In the genomic region with DNA sequence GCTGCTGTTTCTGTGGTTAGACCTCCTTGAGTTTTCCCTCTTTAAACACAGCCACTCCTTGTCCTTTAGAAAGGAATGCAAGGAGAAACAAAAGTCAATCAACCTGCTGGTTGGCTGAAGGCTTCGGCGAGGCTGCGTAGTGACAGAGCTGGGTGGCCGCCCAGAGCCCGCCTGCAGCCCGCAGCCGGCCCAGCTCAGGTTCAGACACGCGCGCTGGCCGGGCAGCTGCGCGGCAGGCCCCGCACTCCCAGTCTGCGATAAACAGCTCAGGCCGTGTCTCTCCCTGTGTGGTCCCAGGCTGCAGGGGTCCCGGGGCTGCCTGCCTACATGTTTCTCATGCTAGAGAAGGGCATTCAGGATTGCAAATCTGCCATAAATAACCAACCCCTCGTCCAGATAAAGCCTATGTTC, we compare ENCODE assay signal across 10 cellular contexts.
DNase-seq lines count a peak whose midpoint lies in the region; ATAC-seq and TF ChIP-seq lines count a peak whose summit lies in the region.
"Had no signal": no experiment of that assay in that cellular context is flagged by ENCODE, and none has a peak within 500 bp of the region (broad histone marks: within the 10 kb centered on the region; RNA-seq: fewer than 3 reads in every experiment).

No MANE protein-coding gene starts in this region.

- intact Hi-C loops in prostate gland (cut with DNase I), result no loop called here
- intact Hi-C loops in naive thymus-derived CD4-positive, alpha-beta T cell (cut with micrococcal nuclease), result no loop called here

- H3K9me3 ChIP-seq in H9 (ENCODE audit: control insufficient read depth, low read depth, low read length), result no peaks in the 10 kb centered on the region
- no peaks in the 10 kb centered on the region for H3K9me3 ChIP-seq in prostate gland
- H3K9me3 ChIP-seq in naive thymus-derived CD4-positive, alpha-beta T cell (ENCODE audit: control insufficient read depth in 2 of 3, low read length in 3 of 3), result no peaks in the 10 kb centered on the region

- H3K18ac ChIP-seq in H9 (ENCODE audit: insufficient read length, low read depth, low read length), result no peak overlapping the region

- TF ChIP-seq POLR2A in prostate gland (IDR thresholded peaks at IDR 0.05), result no peak

- CTCF ChIA-PET in naive thymus-derived CD4-positive, alpha-beta T cell (lab: Charles Lee), result no interaction called here

- no peak overlapping the region for H2BK12ac ChIP-seq in H9 (ENCODE audit: insufficient read length, low read depth, low read length)

- no peak overlapping the region for H2BK120ac ChIP-seq in H9 (ENCODE audit: low read depth, low read length, poor library complexity, severe bottlenecking)

- H3K23ac ChIP-seq in H9 (ENCODE audit: insufficient read length, low read depth, low read length), result no peak overlapping the region

- H4K8ac ChIP-seq in H9 (replicated peaks; ENCODE audit: insufficient read length, low read depth, low read length), result no peak overlapping the region

- TF ChIP-seq CTCF in H9 (conservative IDR thresholded peaks at IDR 0.05), result no peak
- no peak for TF ChIP-seq CTCF in prostate gland (IDR thresholded peaks at IDR 0.05)

- H3K23me2 ChIP-seq in H9 (ENCODE audit: insufficient read length, low read depth, low read length, poor library complexity, severe bottlenecking), result no peaks in the 10 kb centered on the region

- H3K14ac ChIP-seq in H9 (ENCODE audit: insufficient read depth, low read length), result no peak overlapping the region

- H3K36me3 ChIP-seq in prostate gland, result no peaks in the 10 kb centered on the region
- H3K36me3 ChIP-seq in naive thymus-derived CD4-positive, alpha-beta T cell (ENCODE audit: control insufficient read depth in 2 of 3, insufficient read depth in 3 of 3, low read length in 3 of 3), result no peaks in the 10 kb centered on the region
- H3K36me3 ChIP-seq: BLaER1 had no signal

- no peak overlapping the region for H4K5ac ChIP-seq in H9 (ENCODE audit: insufficient read length, low read depth, low read length)

- DNase-seq in H9, result peak; percentile 78
- DNase-seq in astrocyte of the hippocampus (ENCODE audit: low read depth, low spot score), result peak; percentile 84
- peak; percentile 32 for DNase-seq in iris pigment epithelial cell (ENCODE audit: low read depth)
- peak; percentile 82 for DNase-seq in prostate gland (ENCODE audit: low spot score)
- no peak for DNase-seq in naive thymus-derived CD4-positive, alpha-beta T cell
- no peak for DNase-seq in NCI-H1105 treated with DMSO at 0.1 percent for 48 hours (lab: John Stamatoyannopoulos, UW)
- DNase-seq: MM.1S had no signal

- peaks cover 6 to 27% (median 6%) of the 10 kb centered on the region in 3 experiments; a peak in 6 of 7 replicates for H3K36me3 Mint-ChIP-seq in H9 (ENCODE audit: insufficient read depth in 1 of 3, low read depth in 3 of 3)
- H3K36me3 Mint-ChIP-seq in naive thymus-derived CD4-positive, alpha-beta T cell, result peaks cover 4 to 13% (median 7%) of the 10 kb centered on the region in 5 donors

- peak overlapping the region; percentile 2 for H3K4me2 ChIP-seq in H9 (ENCODE audit: insufficient read depth, insufficient read length, low read length)
- H3K4me2 ChIP-seq: BLaER1 had no signal

- H3K27ac ChIP-seq in H9 (ENCODE audit: insufficient read length, low read depth, low read length) (no peak overlapping the region), prostate gland (peak overlapping the region; percentile 56 to 70)
- no peak overlapping the region for H3K27ac ChIP-seq in naive thymus-derived CD4-positive, alpha-beta T cell (ENCODE audit: low read depth, low read length)
- H3K27ac ChIP-seq: BLaER1 had no signal

- H3K79me1 ChIP-seq in H9 (ENCODE audit: insufficient read depth, low read depth, low read length, poor library complexity, severe bottlenecking), result no peaks in the 10 kb centered on the region

- POLR2A ChIA-PET in naive thymus-derived CD4-positive, alpha-beta T cell (lab: Charles Lee), result no interaction called here

- no peak overlapping the region for H3K9ac ChIP-seq in H9 (ENCODE audit: extremely low read depth, insufficient read length, low read length)
- H3K9ac ChIP-seq: BLaER1 had no signal

- H4K20me1 ChIP-seq in H9 (ENCODE audit: control insufficient read depth, insufficient read depth, insufficient read length), result no peaks in the 10 kb centered on the region
- H4K20me1 ChIP-seq: BLaER1 had no signal

- H4K91ac ChIP-seq in H9 (ENCODE audit: insufficient read length, low read depth, low read length), result no peak overlapping the region

- H3K9me3 Mint-ChIP-seq in H9, result peaks cover 29 to 31% of the 10 kb centered on the region in 2 experiments
- peaks cover 0 to 28% (median 12%) of the 10 kb centered on the region in 11 donors for H3K9me3 Mint-ChIP-seq in naive thymus-derived CD4-positive, alpha-beta T cell

- WGBS in H9 (ENCODE audit: extremely low coverage, insufficient read length, low lambda C conversion rate), result no CpG with 5 or more reads among the region's 18 CpGs
- 4% methylated on average over 17 of the region's 18 CpGs for WGBS in prostate gland

- peaks cover 14 to 18% of the 10 kb centered on the region in 2 experiments for H3K4me1 Mint-ChIP-seq in H9
- no peaks in the 10 kb centered on the region for H3K4me1 Mint-ChIP-seq in naive thymus-derived CD4-positive, alpha-beta T cell

- H2BK5ac ChIP-seq in H9 (ENCODE audit: insufficient read length, low read length), result no peak overlapping the region

- H3K79me2 ChIP-seq in H9 (ENCODE audit: insufficient read depth, low read length), result no peaks in the 10 kb centered on the region

- no peaks in the 10 kb centered on the region for H3K27me3 ChIP-seq in H9 (ENCODE audit: insufficient read depth, low read length)
- no peaks in the 10 kb centered on the region for H3K27me3 ChIP-seq in prostate gland (replicated peaks; ENCODE audit: insufficient read depth)
- no peaks in the 10 kb centered on the region for H3K27me3 ChIP-seq in naive thymus-derived CD4-positive, alpha-beta T cell (ENCODE audit: control insufficient read depth in 2 of 2, insufficient read depth in 2 of 2, low read length in 2 of 2)
- H3K27me3 ChIP-seq: BLaER1 had no signal

- peaks cover 4% of the 10 kb centered on the region; the same call in 1 of the 2 replicates for H3K4me1 ChIP-seq in H9 (ENCODE audit: insufficient read depth, low read length)
- peaks cover 5% of the 10 kb centered on the region for H3K4me1 ChIP-seq in prostate gland (replicated peaks)
- H3K4me1 ChIP-seq in naive thymus-derived CD4-positive, alpha-beta T cell (ENCODE audit: control insufficient read depth in 2 of 2, insufficient read depth in 2 of 2, low read length in 2 of 2), result no peaks in the 10 kb centered on the region

- peak overlapping the region in 2 of 3 experiments; percentile 52 to 55; a peak in 3 of 7 replicates for H3K27ac Mint-ChIP-seq in H9
- H3K27ac Mint-ChIP-seq in naive thymus-derived CD4-positive, alpha-beta T cell, result no peak overlapping the region

- H3K27me3 Mint-ChIP-seq in H9 (ENCODE audit: low read depth), result peaks cover 34% of the 10 kb centered on the region
- peaks cover 3 to 38% (median 27%) of the 10 kb centered on the region in 5 donors for H3K27me3 Mint-ChIP-seq in naive thymus-derived CD4-positive, alpha-beta T cell

- no peak overlapping the region for H3K4me3 ChIP-seq in prostate gland
- no peak overlapping the region for H3K4me3 ChIP-seq in naive thymus-derived CD4-positive, alpha-beta T cell (ENCODE audit: low read length)
- H3K4me3 ChIP-seq: BLaER1 had no signal

- H3K4me3 Mint-ChIP-seq in H9, result peak overlapping the region in 1 of 2 experiments; percentile 3; a peak in 1 of 5 replicates
- H3K4me3 Mint-ChIP-seq in naive thymus-derived CD4-positive, alpha-beta T cell, result no peak overlapping the region

- ATAC-seq in naive thymus-derived CD4-positive, alpha-beta T cell, result no peak
- ATAC-seq in GM19351 (IDR thresholded peaks at IDR 0.05; ENCODE audit: unreplicated experiment), result no peak
- ATAC-seq in HG03354 (IDR thresholded peaks at IDR 0.05; ENCODE audit: poor library complexity, severe bottlenecking, unreplicated experiment), result no peak

- no peak overlapping the region for H2AFZ ChIP-seq in H9 (ENCODE audit: low read length)

- no peak overlapping the region for H3T11ph ChIP-seq in H9 (ENCODE audit: low read length)

- no peak overlapping the region for H2AK5ac ChIP-seq in H9 (ENCODE audit: insufficient read length, low read length)

- no peak overlapping the region for H2BK20ac ChIP-seq in H9 (ENCODE audit: low read depth, low read length, poor library complexity, severe bottlenecking)

- no peak overlapping the region for H3K56ac ChIP-seq in H9 (ENCODE audit: insufficient read length, low read depth, low read length)

- H2BK15ac ChIP-seq in H9 (ENCODE audit: low read depth, low read length), result no peak overlapping the region

- H3K4ac ChIP-seq in H9 (ENCODE audit: low read depth, low read length), result no peak overlapping the region

Comparison
In these comparisons a context has a peak if more than half of its experiments do, and no peak if none do; other contexts are left out.
1. DNase-seq: peak in H9 (single experiment), astrocyte of the hippocampus (single experiment), iris pigment epithelial cell (single experiment) and prostate gland (single experiment); none in naive thymus-derived CD4-positive, alpha-beta T cell (0 of 9) and NCI-H1105 treated with DMSO at 0.1 percent for 48 hours (single experiment).
2. H3K27ac ChIP-seq: peak in prostate gland (2 of 2); none in H9 (single experiment) and naive thymus-derived CD4-positive, alpha-beta T cell (single experiment).
3. H3K27ac Mint-ChIP-seq: peak in H9 (2 of 3); none in naive thymus-derived CD4-positive, alpha-beta T cell (0 of 9).